ENCODE assay signal across 1 cellular context in genomic region chr1:107056426-107057196, GRCh38.
A peak's percentile ranks its signal among the peaks of the same experiment; 100 is the strongest.
TF ChIP-seq lines count a peak whose summit lies in the region.

TSS of gene PRMT6 (plus strand) at chr1:107056674. CDS start at chr1:107056716, 42 bp downstream.

TF ChIP-seq in HepG2, 621 proteins besides CTCF, POLR2A, EP300 and RAD21 (continued from another document):
- TF ChIP-seq, protein P1, sequence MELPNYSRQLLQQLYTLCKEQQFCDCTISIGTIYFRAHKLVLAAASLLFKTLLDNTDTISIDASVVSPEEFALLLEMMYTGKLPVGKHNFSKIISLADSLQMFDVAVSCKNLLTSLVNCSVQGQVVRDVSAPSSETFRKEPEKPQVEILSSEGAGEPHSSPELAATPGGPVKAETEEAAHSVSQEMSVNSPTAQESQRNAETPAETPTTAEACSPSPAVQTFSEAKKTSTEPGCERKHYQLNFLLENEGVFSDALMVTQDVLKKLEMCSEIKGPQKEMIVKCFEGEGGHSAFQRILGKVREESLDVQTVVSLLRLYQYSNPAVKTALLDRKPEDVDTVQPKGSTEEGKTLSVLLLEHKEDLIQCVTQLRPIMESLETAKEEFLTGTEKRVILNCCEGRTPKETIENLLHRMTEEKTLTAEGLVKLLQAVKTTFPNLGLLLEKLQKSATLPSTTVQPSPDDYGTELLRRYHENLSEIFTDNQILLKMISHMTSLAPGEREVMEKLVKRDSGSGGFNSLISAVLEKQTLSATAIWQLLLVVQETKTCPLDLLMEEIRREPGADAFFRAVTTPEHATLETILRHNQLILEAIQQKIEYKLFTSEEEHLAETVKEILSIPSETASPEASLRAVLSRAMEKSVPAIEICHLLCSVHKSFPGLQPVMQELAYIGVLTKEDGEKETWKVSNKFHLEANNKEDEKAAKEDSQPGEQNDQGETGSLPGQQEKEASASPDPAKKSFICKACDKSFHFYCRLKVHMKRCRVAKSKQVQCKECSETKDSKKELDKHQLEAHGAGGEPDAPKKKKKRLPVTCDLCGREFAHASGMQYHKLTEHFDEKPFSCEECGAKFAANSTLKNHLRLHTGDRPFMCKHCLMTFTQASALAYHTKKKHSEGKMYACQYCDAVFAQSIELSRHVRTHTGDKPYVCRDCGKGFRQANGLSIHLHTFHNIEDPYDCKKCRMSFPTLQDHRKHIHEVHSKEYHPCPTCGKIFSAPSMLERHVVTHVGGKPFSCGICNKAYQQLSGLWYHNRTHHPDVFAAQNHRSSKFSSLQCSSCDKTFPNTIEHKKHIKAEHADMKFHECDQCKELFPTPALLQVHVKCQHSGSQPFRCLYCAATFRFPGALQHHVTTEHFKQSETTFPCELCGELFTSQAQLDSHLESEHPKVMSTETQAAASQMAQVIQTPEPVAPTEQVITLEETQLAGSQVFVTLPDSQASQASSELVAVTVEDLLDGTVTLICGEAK (IDR thresholded peaks at IDR 0.05) = no peak
- TF ChIP-seq, protein P1 (CRISPR knock-in tag; IDR thresholded peaks at IDR 0.05) = peak; percentile 55; the same call in 1 of the 2 replicates
- TF ChIP-seq ZNF547 (CRISPR knock-in tag; IDR thresholded peaks at IDR 0.05) (peak; percentile 93), TOPORS (CRISPR knock-in tag; IDR thresholded peaks at IDR 0.05) (0 out of 2 replicates have a peak, but pooled peaks have one; percentile 30), TBX2 (CRISPR knock-in tag; IDR thresholded peaks at IDR 0.05; ENCODE audit: borderline replicate concordance) (0 out of 2 replicates have a peak, but pooled peaks have one; percentile 26), NFKBIZ (CRISPR knock-in tag; IDR thresholded peaks at IDR 0.05) (no peak), MEIS1 (CRISPR knock-in tag; IDR thresholded peaks at IDR 0.05; ENCODE audit: borderline replicate concordance) (no peak), FOXK1 (CRISPR knock-in tag; IDR thresholded peaks at IDR 0.05; ENCODE audit: borderline replicate concordance, low read depth) (0 out of 2 replicates have a peak, but pooled peaks have one; percentile 13), ZNF761 (CRISPR knock-in tag; conservative IDR thresholded peaks at IDR 0.05) (0 out of 2 replicates have a peak, but pooled peaks have one; percentile 66)
